Comparison of ENCODE assay signal across 8 cellular contexts in the genomic region with DNA sequence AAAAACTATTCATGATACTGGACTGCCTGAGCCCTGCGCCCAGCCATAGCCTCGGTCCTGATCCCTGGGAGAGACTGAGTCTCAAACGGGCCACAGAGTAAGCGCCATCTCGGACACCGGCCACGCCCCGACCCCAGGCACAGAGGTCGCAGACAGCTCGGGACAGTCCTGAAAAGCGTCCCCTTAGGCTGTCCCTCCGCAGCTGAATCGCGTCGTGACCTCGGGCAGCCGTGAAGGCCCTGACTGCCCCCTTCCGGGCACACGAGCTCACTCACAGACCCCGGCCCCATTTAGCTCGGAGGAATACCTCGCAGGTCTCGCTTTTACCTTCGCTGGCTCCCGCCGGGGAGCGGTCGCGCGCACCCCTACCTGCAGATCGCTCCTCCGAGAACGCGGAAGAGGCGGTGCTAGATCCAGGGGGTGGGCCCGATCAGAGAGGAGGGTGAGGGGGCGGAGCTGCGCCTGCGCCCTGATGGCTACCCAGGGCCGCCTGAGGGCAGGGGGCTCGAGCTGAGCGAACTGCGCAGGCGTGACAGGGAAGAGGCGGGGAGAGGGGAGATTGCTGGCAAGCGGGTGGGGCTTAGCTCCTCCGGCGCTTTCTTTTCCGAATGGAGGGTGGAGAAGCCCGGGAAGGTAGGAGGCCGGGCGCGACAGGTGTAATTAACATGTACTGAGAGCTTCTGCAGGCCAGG. TPM values are rescaled to one million over a fixed set of nuclear protein-coding genes. Genes with fewer than 3 reads are reported as not detected.
DNase-seq lines count a peak whose midpoint lies in the region; ATAC-seq and TF ChIP-seq lines count a peak whose summit lies in the region.

A gene (minus strand): TSS at position 411 of the 692 bp plus-strand sequence. CDS start 20,941 bp downstream, outside the sequence.

- H3K36me3 Mint-ChIP-seq in T-helper 1 cell treated with Interleukin-12 subunit alpha and Interleukin-12 subunit beta and Interleukin-4 antibody, amounts not matched to agents 30 μg/mL and 1 μg/mL, for 36 hours (ENCODE audit: low read depth) = peaks cover 46% of the 10 kb centered on the region

- H3K9me3 ChIP-seq in heart right ventricle (no peaks in the 10 kb centered on the region), upper lobe of right lung (no peaks in the 10 kb centered on the region)

- no peaks in the 10 kb centered on the region for H3K27me3 Mint-ChIP-seq in T-helper 1 cell treated with Interleukin-12 subunit alpha and Interleukin-12 subunit beta and Interleukin-4 antibody, amounts not matched to agents 30 μg/mL and 1 μg/mL, for 36 hours (ENCODE audit: low read depth)

- H3K36me3 ChIP-seq in heart right ventricle (peaks cover 0 to 13% (median 10%) of the 10 kb centered on the region in 9 donors), upper lobe of right lung (peaks cover 12% of the 10 kb centered on the region)

- ATAC-seq in HG02798 (IDR thresholded peaks at IDR 0.05; ENCODE audit: poor library complexity, unreplicated experiment) (peak; percentile 98), heart right ventricle (peak; percentile 97 to 99 (median 97)), upper lobe of right lung (peak; percentile 99)

- 0 to 1% methylated on average over 53 of the region's 53 CpGs for WGBS in heart right ventricle, 2 donors

- TF ChIP-seq CTCF in GM12875 (IDR thresholded peaks at IDR 0.05; ENCODE audit: borderline replicate concordance, insufficient read depth, low read depth, low read length) (no peak), heart right ventricle (IDR thresholded peaks at IDR 0.05) (peak in 4 of 9 donors; percentile 32 to 45 (median 38)), upper lobe of right lung (IDR thresholded peaks at IDR 0.05) (peak; percentile 16)

- peak within 1 kb of the TSS in 9 of 10 donors; percentile 74 to 94 (median 82) for H3K27ac ChIP-seq in heart right ventricle
- peak within 1 kb of the TSS; percentile 88 for H3K27ac ChIP-seq in upper lobe of right lung

- no peaks in the 10 kb centered on the region for H3K9me3 Mint-ChIP-seq in T-helper 1 cell treated with Interleukin-12 subunit alpha and Interleukin-12 subunit beta and Interleukin-4 antibody, amounts not matched to agents 30 μg/mL and 1 μg/mL, for 36 hours

- H3K27me3 ChIP-seq in heart right ventricle (no peaks in the 10 kb centered on the region), upper lobe of right lung (no peaks in the 10 kb centered on the region)

- H3K4me3 ChIP-seq in GM12875 (ENCODE audit: low read depth, low read length) (peak within 1 kb of the TSS; percentile 81), heart right ventricle (peak within 1 kb of the TSS; percentile 79 to 97 (median 84)), upper lobe of right lung (peak within 1 kb of the TSS; percentile 93)

- intact Hi-C loops in heart right ventricle (cut with DNase I) = no loop called here
- intact Hi-C loops in posterior vena cava (cut with DNase I) = no loop called here
- intact Hi-C loops in upper lobe of right lung (cut with DNase I) = no loop called here

- DNase-seq in NCI-H146 (lab: John Stamatoyannopoulos, UW) (peak; percentile 93), amniotic stem cell (lab: John Stamatoyannopoulos, UW) (peak; percentile 87), heart right ventricle (peak; percentile 97 to 99), posterior vena cava (ENCODE audit: low spot score) (peak; percentile 99), upper lobe of right lung (peak; percentile 99)

- H3K4me1 ChIP-seq in heart right ventricle = peaks cover 7 to 82% (median 68%) of the 10 kb centered on the region in 9 donors
- H3K4me1 ChIP-seq in upper lobe of right lung = peaks cover 42% of the 10 kb centered on the region

- peak within 1 kb of the TSS; percentile 89 for H3K27ac Mint-ChIP-seq in T-helper 1 cell treated with Interleukin-12 subunit alpha and Interleukin-12 subunit beta and Interleukin-4 antibody, amounts not matched to agents 30 μg/mL and 1 μg/mL, for 36 hours

- H3K4me3 Mint-ChIP-seq in T-helper 1 cell treated with Interleukin-12 subunit alpha and Interleukin-12 subunit beta and Interleukin-4 antibody, amounts not matched to agents 30 μg/mL and 1 μg/mL, for 36 hours = peak within 1 kb of the TSS; percentile 92

- H3K4me1 Mint-ChIP-seq in T-helper 1 cell treated with Interleukin-12 subunit alpha and Interleukin-12 subunit beta and Interleukin-4 antibody, amounts not matched to agents 30 μg/mL and 1 μg/mL, for 36 hours (ENCODE audit: low read depth) = peaks cover 64% of the 10 kb centered on the region

RNA-seq across cellular contexts. Expression of the gene that starts here (rescaled TPM):
- total RNA-seq in heart right ventricle (10 to 100 TPM; 32.2 to 50.6 (median 36.8) TPM), posterior vena cava (10 to 100 TPM; 40.3 to 59.6 TPM), upper lobe of right lung (61.1 TPM)
- polyA plus RNA-seq in heart right ventricle = 10 to 100 TPM; 22.4 to 43.1 TPM

Comparison
In these comparisons a context has a peak if more than half of its experiments do, and no peak if none do; other contexts are left out.
1. Peak in every context shown above with its lines: DNase-seq, ATAC-seq, H3K4me3 ChIP-seq and H3K27ac ChIP-seq.